Comparison of ENCODE assay signal across 1 cellular context in genomic region chr16:11152205-11152604, GRCh38.
TF ChIP-seq lines count a peak whose summit lies in the region.

No MANE protein-coding gene starts in this region.

TF ChIP-seq in K562, 482 proteins besides CTCF, POLR2A, EP300 and RAD21 (continued from another document and continues in another):
- no peak for TF ChIP-seq RERE (CRISPR knock-in tag; IDR thresholded peaks at IDR 0.05; ENCODE audit: borderline replicate concordance)
- no peak for TF ChIP-seq HES1 (IDR thresholded peaks at IDR 0.05; ENCODE audit: low read depth)
- peak; percentile 72 for TF ChIP-seq ARID1B (IDR thresholded peaks at IDR 0.05)
- no peak for TF ChIP-seq CHD1 (IDR thresholded peaks at IDR 0.05; ENCODE audit: low read length)
- no peak for TF ChIP-seq TFAM (CRISPR knock-in tag; conservative IDR thresholded peaks at IDR 0.05)
- TF ChIP-seq GATA2 (CRISPR knock-in tag; IDR thresholded peaks at IDR 0.05), result peak; percentile 84
- TF ChIP-seq MTA2 (IDR thresholded peaks at IDR 0.05; ENCODE audit: low read depth), result peak; percentile 67
- TF ChIP-seq HOXB6 (CRISPR knock-in tag; IDR thresholded peaks at IDR 0.05; ENCODE audit: borderline replicate concordance), result no peak
- TF ChIP-seq ZNF445 (CRISPR knock-in tag; IDR thresholded peaks at IDR 0.05; ENCODE audit: low read depth), result no peak
- TF ChIP-seq RBFOX2 (IDR thresholded peaks at IDR 0.05; ENCODE audit: low read depth, low read length), result no peak
- TF ChIP-seq ETV5 (CRISPR knock-in tag; IDR thresholded peaks at IDR 0.05; ENCODE audit: low read depth), result no peak
- peak; percentile 83 for TF ChIP-seq TAL1 (IDR thresholded peaks at IDR 0.05)
- no peak for TF ChIP-seq ZNF280A (IDR thresholded peaks at IDR 0.05; ENCODE audit: low read depth, partially characterized antibody)
- no peak for TF ChIP-seq NCOA6 (IDR thresholded peaks at IDR 0.05)
- peak; percentile 91 for TF ChIP-seq CBFA2T2 (conservative IDR thresholded peaks at IDR 0.05)
- no peak for TF ChIP-seq JUN (IDR thresholded peaks at IDR 0.05; ENCODE audit: borderline replicate concordance, low read depth, low read length)
- no peak for TF ChIP-seq JUN (CRISPR knock-in tag; IDR thresholded peaks at IDR 0.05; ENCODE audit: borderline replicate concordance)
- no peak for TF ChIP-seq NR1H2 (CRISPR knock-in tag; IDR thresholded peaks at IDR 0.05)
- TF ChIP-seq NKRF (IDR thresholded peaks at IDR 0.05; ENCODE audit: borderline replicate concordance), result no peak
- no peak for TF ChIP-seq GATAD2A (IDR thresholded peaks at IDR 0.05)
- no peak for TF ChIP-seq SRSF3 (IDR thresholded peaks at IDR 0.05; ENCODE audit: insufficient read depth, low read length)
- no peak for TF ChIP-seq E2F8 (IDR thresholded peaks at IDR 0.05; ENCODE audit: low read depth, partially characterized antibody)
- peak; percentile 19; the same call in 1 of the 2 replicates for TF ChIP-seq SOX6 (IDR thresholded peaks at IDR 0.05)
- no peak for TF ChIP-seq ZNF263 (CRISPR knock-in tag; IDR thresholded peaks at IDR 0.05; ENCODE audit: borderline replicate concordance)
- no peak for TF ChIP-seq IRF2 (CRISPR knock-in tag; IDR thresholded peaks at IDR 0.05)
- no peak for TF ChIP-seq NFRKB (IDR thresholded peaks at IDR 0.05; ENCODE audit: low read depth)
- no peak for TF ChIP-seq SNRNP70 (optimal IDR thresholded peaks at IDR 0.05; ENCODE audit: low read depth, low read length)
- no peak for TF ChIP-seq STAT5A (IDR thresholded peaks at IDR 0.05; ENCODE audit: borderline replicate concordance, low read length)
- TF ChIP-seq DPF2 (IDR thresholded peaks at IDR 0.05), result no peak
- TF ChIP-seq FOXO4 (CRISPR knock-in tag; IDR thresholded peaks at IDR 0.05), result no peak
- TF ChIP-seq TCF3 (CRISPR knock-in tag; IDR thresholded peaks at IDR 0.05), result peak; percentile 89
- TF ChIP-seq CTBP1 (IDR thresholded peaks at IDR 0.05; ENCODE audit: borderline replicate concordance), result peak; percentile 36; the same call in 1 of the 2 replicates
- no peak for TF ChIP-seq ZNF3 (CRISPR knock-in tag; IDR thresholded peaks at IDR 0.05)
- TF ChIP-seq JUND (IDR thresholded peaks at IDR 0.05; ENCODE audit: borderline replicate concordance, low read depth, low read length), result no peak
- peak; percentile 14; the same call in 1 of the 3 replicates for TF ChIP-seq JUND (tag; IDR thresholded peaks at IDR 0.05; ENCODE audit: borderline replicate concordance, low read depth, low read length)
- no peak for TF ChIP-seq SFPQ (IDR thresholded peaks at IDR 0.05; ENCODE audit: low read depth, low read length)
- no peak for TF ChIP-seq ZNF668 (CRISPR knock-in tag; IDR thresholded peaks at IDR 0.05)
- TF ChIP-seq E4F1 (CRISPR knock-in tag; IDR thresholded peaks at IDR 0.05; ENCODE audit: borderline replicate concordance), result no peak
- TF ChIP-seq RNF2 (IDR thresholded peaks at IDR 0.05), result no peak
- TF ChIP-seq LCOR (CRISPR knock-in tag; IDR thresholded peaks at IDR 0.05), result no peak
- no peak for TF ChIP-seq ZNF695 (CRISPR knock-in tag; IDR thresholded peaks at IDR 0.05)
- peak; percentile 58; the same call in 1 of the 2 replicates for TF ChIP-seq TFAP4 (CRISPR knock-in tag; IDR thresholded peaks at IDR 0.05; ENCODE audit: borderline replicate concordance)
- no peak for TF ChIP-seq MAZ (CRISPR knock-in tag; conservative IDR thresholded peaks at IDR 0.05 in 1 of 2, IDR thresholded peaks at IDR 0.05 in 1 of 2)
- no peak for TF ChIP-seq TARDBP (IDR thresholded peaks at IDR 0.05)
- TF ChIP-seq IFI16 (CRISPR knock-in tag; IDR thresholded peaks at IDR 0.05), result no peak
- no peak for TF ChIP-seq ELK3 (CRISPR knock-in tag; IDR thresholded peaks at IDR 0.05)
